ENCODE assay signal across 1 cellular context in the genomic region with DNA sequence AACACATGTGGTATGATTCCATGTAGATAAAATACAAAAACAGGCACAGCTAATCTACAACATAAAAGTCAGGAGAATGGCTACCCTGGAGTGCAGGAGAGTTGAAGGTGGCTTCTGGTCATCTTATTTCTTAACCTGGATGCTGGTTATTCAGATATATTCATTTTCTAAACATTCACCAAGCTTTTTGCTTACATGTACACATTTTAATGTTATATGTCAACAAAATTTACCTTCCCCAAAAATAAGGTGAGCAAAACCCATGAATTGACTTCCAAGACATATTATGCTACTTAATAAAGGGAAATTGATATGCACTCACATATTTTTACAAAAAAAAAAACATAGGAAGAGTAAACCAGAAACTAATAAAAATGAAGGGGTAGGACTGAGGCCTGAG.
TF ChIP-seq lines count a peak whose summit lies in the region.

No MANE protein-coding gene starts in this region.

TF ChIP-seq in GM23338, 12 proteins besides CTCF, POLR2A, EP300 and RAD21 (continued from another document):
- TF ChIP-seq, protein P1, sequence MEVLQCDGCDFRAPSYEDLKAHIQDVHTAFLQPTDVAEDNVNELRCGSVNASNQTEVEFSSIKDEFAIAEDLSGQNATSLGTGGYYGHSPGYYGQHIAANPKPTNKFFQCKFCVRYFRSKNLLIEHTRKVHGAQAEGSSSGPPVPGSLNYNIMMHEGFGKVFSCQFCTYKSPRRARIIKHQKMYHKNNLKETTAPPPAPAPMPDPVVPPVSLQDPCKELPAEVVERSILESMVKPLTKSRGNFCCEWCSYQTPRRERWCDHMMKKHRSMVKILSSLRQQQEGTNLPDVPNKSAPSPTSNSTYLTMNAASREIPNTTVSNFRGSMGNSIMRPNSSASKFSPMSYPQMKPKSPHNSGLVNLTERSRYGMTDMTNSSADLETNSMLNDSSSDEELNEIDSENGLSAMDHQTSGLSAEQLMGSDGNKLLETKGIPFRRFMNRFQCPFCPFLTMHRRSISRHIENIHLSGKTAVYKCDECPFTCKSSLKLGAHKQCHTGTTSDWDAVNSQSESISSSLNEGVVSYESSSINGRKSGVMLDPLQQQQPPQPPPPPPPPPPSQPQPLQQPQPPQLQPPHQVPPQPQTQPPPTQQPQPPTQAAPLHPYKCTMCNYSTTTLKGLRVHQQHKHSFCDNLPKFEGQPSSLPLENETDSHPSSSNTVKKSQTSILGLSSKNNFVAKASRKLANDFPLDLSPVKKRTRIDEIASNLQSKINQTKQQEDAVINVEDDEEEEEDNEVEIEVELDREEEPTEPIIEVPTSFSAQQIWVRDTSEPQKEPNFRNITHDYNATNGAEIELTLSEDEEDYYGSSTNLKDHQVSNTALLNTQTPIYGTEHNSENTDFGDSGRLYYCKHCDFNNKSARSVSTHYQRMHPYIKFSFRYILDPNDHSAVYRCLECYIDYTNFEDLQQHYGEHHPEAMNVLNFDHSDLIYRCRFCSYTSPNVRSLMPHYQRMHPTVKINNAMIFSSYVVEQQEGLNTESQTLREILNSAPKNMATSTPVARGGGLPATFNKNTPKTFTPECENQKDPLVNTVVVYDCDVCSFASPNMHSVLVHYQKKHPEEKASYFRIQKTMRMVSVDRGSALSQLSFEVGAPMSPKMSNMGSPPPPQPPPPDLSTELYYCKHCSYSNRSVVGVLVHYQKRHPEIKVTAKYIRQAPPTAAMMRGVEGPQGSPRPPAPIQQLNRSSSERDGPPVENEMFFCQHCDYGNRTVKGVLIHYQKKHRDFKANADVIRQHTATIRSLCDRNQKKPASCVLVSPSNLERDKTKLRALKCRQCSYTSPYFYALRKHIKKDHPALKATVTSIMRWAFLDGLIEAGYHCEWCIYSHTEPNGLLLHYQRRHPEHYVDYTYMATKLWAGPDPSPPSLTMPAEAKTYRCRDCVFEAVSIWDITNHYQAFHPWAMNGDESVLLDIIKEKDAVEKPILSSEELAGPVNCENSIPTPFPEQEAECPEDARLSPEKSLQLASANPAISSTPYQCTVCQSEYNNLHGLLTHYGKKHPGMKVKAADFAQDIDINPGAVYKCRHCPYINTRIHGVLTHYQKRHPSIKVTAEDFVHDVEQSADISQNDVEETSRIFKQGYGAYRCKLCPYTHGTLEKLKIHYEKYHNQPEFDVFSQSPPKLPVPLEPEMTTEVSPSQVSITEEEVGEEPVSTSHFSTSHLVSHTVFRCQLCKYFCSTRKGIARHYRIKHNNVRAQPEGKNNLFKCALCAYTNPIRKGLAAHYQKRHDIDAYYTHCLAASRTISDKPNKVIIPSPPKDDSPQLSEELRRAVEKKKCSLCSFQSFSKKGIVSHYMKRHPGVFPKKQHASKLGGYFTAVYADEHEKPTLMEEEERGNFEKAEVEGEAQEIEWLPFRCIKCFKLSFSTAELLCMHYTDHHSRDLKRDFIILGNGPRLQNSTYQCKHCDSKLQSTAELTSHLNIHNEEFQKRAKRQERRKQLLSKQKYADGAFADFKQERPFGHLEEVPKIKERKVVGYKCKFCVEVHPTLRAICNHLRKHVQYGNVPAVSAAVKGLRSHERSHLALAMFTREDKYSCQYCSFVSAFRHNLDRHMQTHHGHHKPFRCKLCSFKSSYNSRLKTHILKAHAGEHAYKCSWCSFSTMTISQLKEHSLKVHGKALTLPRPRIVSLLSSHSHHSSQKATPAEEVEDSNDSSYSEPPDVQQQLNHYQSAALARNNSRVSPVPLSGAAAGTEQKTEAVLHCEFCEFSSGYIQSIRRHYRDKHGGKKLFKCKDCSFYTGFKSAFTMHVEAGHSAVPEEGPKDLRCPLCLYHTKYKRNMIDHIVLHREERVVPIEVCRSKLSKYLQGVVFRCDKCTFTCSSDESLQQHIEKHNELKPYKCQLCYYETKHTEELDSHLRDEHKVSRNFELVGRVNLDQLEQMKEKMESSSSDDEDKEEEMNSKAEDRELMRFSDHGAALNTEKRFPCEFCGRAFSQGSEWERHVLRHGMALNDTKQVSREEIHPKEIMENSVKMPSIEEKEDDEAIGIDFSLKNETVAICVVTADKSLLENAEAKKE (CRISPR knock-in tag; IDR thresholded peaks at IDR 0.05) = no peak
- TF ChIP-seq NANOG (IDR thresholded peaks at IDR 0.05; ENCODE audit: borderline replicate concordance) (no peak), EZH2 (IDR thresholded peaks at IDR 0.05; ENCODE audit: low read depth, unreplicated experiment) (no peak), JUNB (IDR thresholded peaks at IDR 0.05; ENCODE audit: unreplicated experiment) (no peak), ZNF331 (CRISPR knock-in tag; IDR thresholded peaks at IDR 0.05; ENCODE audit: low read depth) (no peak), ZNF114 (CRISPR knock-in tag; IDR thresholded peaks at IDR 0.05) (no peak), STAT1 (IDR thresholded peaks at IDR 0.05; ENCODE audit: unreplicated experiment) (no peak), POLR2AphosphoS5 (IDR thresholded peaks at IDR 0.05; ENCODE audit: low read depth) (no peak)
- TF ChIP-seq, protein P2, sequence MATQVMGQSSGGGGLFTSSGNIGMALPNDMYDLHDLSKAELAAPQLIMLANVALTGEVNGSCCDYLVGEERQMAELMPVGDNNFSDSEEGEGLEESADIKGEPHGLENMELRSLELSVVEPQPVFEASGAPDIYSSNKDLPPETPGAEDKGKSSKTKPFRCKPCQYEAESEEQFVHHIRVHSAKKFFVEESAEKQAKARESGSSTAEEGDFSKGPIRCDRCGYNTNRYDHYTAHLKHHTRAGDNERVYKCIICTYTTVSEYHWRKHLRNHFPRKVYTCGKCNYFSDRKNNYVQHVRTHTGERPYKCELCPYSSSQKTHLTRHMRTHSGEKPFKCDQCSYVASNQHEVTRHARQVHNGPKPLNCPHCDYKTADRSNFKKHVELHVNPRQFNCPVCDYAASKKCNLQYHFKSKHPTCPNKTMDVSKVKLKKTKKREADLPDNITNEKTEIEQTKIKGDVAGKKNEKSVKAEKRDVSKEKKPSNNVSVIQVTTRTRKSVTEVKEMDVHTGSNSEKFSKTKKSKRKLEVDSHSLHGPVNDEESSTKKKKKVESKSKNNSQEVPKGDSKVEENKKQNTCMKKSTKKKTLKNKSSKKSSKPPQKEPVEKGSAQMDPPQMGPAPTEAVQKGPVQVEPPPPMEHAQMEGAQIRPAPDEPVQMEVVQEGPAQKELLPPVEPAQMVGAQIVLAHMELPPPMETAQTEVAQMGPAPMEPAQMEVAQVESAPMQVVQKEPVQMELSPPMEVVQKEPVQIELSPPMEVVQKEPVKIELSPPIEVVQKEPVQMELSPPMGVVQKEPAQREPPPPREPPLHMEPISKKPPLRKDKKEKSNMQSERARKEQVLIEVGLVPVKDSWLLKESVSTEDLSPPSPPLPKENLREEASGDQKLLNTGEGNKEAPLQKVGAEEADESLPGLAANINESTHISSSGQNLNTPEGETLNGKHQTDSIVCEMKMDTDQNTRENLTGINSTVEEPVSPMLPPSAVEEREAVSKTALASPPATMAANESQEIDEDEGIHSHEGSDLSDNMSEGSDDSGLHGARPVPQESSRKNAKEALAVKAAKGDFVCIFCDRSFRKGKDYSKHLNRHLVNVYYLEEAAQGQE (IDR thresholded peaks at IDR 0.05; ENCODE audit: unreplicated experiment) = no peak
- TF ChIP-seq, protein P3, sequence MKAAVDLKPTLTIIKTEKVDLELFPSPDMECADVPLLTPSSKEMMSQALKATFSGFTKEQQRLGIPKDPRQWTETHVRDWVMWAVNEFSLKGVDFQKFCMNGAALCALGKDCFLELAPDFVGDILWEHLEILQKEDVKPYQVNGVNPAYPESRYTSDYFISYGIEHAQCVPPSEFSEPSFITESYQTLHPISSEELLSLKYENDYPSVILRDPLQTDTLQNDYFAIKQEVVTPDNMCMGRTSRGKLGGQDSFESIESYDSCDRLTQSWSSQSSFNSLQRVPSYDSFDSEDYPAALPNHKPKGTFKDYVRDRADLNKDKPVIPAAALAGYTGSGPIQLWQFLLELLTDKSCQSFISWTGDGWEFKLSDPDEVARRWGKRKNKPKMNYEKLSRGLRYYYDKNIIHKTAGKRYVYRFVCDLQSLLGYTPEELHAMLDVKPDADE (IDR thresholded peaks at IDR 0.05) = no peak
